Comparison of ENCODE assay signal across 17 cellular contexts in genomic region chr5:601771-602465, GRCh38.
"Had no signal": no experiment of that assay in that cellular context is flagged by ENCODE, and none has a peak within 500 bp of the region (broad histone marks: within the 10 kb centered on the region; RNA-seq: fewer than 3 reads in every experiment).

No MANE protein-coding gene starts in this region.

- DNase-seq: activated CD4-positive, alpha-beta T cell treated with anti-CD3 and anti-CD28 coated beads for 36 hours; activated CD8-positive, alpha-beta T cell treated with anti-CD3 and anti-CD28 coated beads, Interleukin-2, amount 10 ng/mL, durations not matched to agents 7 days and 5 days; amygdala; mammary epithelial cell; occipital lobe; stimulated activated CD4-positive, alpha-beta T cell treated with anti-CD3 and anti-CD28 coated beads, Interleukin-4, amount 100 ng/mL, for 1 hour; T-cell; T1000; testis had no signal

- FAIRE-seq: urothelium cell line had no signal

- H3K4me1 Mint-ChIP-seq: brain had no signal

- H3K4me3 Mint-ChIP-seq: activated CD4-positive, alpha-beta T cell treated with anti-CD3 and anti-CD28 coated beads for 36 hours; activated CD8-positive, alpha-beta T cell treated with anti-CD3 and anti-CD28 coated beads, Interleukin-2, amount 10 ng/mL, durations not matched to agents 7 days and 5 days; activated naive CD4-positive, alpha-beta T cell treated with anti-CD3 and anti-CD28 coated beads, Interleukin-2, amount 50 U/mL, for 24 hours; brain; naive thymus-derived CD8-positive, alpha-beta T cell; stimulated activated naive CD8-positive, alpha-beta T cell treated with anti-CD3 and anti-CD28 coated beads, Interleukin-15, Interleukin-2, amounts not matched to agents 100 ng/mL and 50 ng/mL, for 24 hours; T-cell had no signal

- H3K9me3 ChIP-seq: mucosa of descending colon, testis had no signal

- H3K27ac ChIP-seq: testis, VCaP had no signal

- H3K4me1 ChIP-seq: testis had no signal

- H3K36me3 Mint-ChIP-seq: activated naive CD4-positive, alpha-beta T cell treated with anti-CD3 and anti-CD28 coated beads, Interleukin-2, amount 50 U/mL, for 24 hours; brain; naive thymus-derived CD8-positive, alpha-beta T cell; T-cell had no signal

- H3K9me3 Mint-ChIP-seq: activated naive CD4-positive, alpha-beta T cell treated with anti-CD3 and anti-CD28 coated beads, Interleukin-2, amount 50 U/mL, for 24 hours; activated T-helper 2 cell treated with anti-CD3 and anti-CD28 coated beads, Interferon-gamma antibody, Interleukin-2, Interleukin-4, amounts not matched to agents 10 μg/mL and 5 μg/mL and 100 μg/mL, durations not matched to agents 14 hours and 24 hours and 36 hours; naive thymus-derived CD8-positive, alpha-beta T cell; stimulated activated naive CD8-positive, alpha-beta T cell treated with anti-CD3 and anti-CD28 coated beads, Interleukin-15, Interleukin-2, amounts not matched to agents 100 ng/mL and 50 ng/mL, for 24 hours; T-cell had no signal

- H3K4me3 ChIP-seq: mucosa of descending colon, testis had no signal

- ATAC-seq: activated CD4-positive, alpha-beta T cell treated with anti-CD3 and anti-CD28 coated beads for 36 hours; activated CD8-positive, alpha-beta T cell treated with anti-CD3 and anti-CD28 coated beads, Interleukin-2, amount 10 ng/mL, durations not matched to agents 7 days and 5 days; naive thymus-derived CD8-positive, alpha-beta T cell; T-cell had no signal

- H3K27ac Mint-ChIP-seq: activated CD4-positive, alpha-beta T cell treated with anti-CD3 and anti-CD28 coated beads for 36 hours; activated CD8-positive, alpha-beta T cell treated with anti-CD3 and anti-CD28 coated beads, Interleukin-2, amount 10 ng/mL, durations not matched to agents 7 days and 5 days; activated naive CD4-positive, alpha-beta T cell treated with anti-CD3 and anti-CD28 coated beads, Interleukin-2, amount 50 U/mL, for 24 hours; activated T-helper 2 cell treated with anti-CD3 and anti-CD28 coated beads, Interferon-gamma antibody, Interleukin-2, Interleukin-4, amounts not matched to agents 10 μg/mL and 5 μg/mL and 100 μg/mL, durations not matched to agents 14 hours and 24 hours and 36 hours; brain; stimulated activated naive CD8-positive, alpha-beta T cell treated with anti-CD3 and anti-CD28 coated beads, Interleukin-15, Interleukin-2, amounts not matched to agents 100 ng/mL and 50 ng/mL, for 24 hours; T-cell had no signal

- H3K27me3 ChIP-seq: testis had no signal
